8 cellular contexts compared by ENCODE assay signal in the genomic region with DNA sequence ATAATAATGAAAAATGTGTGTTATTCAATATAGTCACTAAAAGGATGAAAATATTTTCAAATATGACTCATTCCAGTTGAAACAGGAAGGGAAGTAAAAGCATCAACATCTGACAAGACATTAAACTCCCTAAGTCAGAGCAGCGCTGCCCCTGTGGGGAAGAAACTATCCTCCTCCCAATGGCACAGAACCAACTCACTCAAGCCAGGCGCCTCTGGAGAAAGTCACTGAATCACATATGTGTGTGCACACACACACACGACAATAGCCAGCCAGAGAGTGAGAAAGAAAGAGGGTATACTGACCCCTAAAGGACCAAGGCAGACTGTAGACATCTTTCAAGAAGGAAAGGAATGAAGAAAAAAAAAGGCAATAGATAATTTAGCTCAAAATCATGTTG.
A peak's percentile ranks its signal among the peaks of the same experiment; 100 is the strongest.
DNase-seq lines count a peak whose midpoint lies in the region; TF ChIP-seq lines count a peak whose summit lies in the region.

No MANE protein-coding gene starts in this region.

- 5% methylated on average over 3 of the region's 3 CpGs for WGBS in SK-N-SH (ENCODE audit: low lambda C conversion rate)

- no peaks in the 10 kb centered on the region for H3K79me2 ChIP-seq in SK-N-SH (ENCODE audit: insufficient read depth)

- H3K27me3 Mint-ChIP-seq in activated T-helper 2 cell treated with anti-CD3 and anti-CD28 coated beads, Interferon-gamma antibody, Interleukin-2, Interleukin-4, amounts not matched to agents 10 μg/mL and 5 μg/mL and 100 μg/mL, durations not matched to agents 14 hours and 24 hours and 36 hours (ENCODE audit: low read depth): peaks cover 3% of the 10 kb centered on the region

- H3K4me3 Mint-ChIP-seq in activated T-helper 2 cell treated with anti-CD3 and anti-CD28 coated beads, Interferon-gamma antibody, Interleukin-2, Interleukin-4, amounts not matched to agents 10 μg/mL and 5 μg/mL and 100 μg/mL, durations not matched to agents 14 hours and 24 hours and 36 hours (ENCODE audit: low read depth): no peak overlapping the region

- CTCF ChIA-PET in SK-N-SH (lab: Yijun Ruan, JAX): interaction anchor here (1.7 kb wide), 1 partner anchor 12 kb away, joined by 4 read pairs; no protein-coding TSS in a partner anchor

- no peak overlapping the region for H3K27ac Mint-ChIP-seq in activated T-helper 2 cell treated with anti-CD3 and anti-CD28 coated beads, Interferon-gamma antibody, Interleukin-2, Interleukin-4, amounts not matched to agents 10 μg/mL and 5 μg/mL and 100 μg/mL, durations not matched to agents 14 hours and 24 hours and 36 hours

- no peaks in the 10 kb centered on the region for H3K36me3 Mint-ChIP-seq in activated T-helper 2 cell treated with anti-CD3 and anti-CD28 coated beads, Interferon-gamma antibody, Interleukin-2, Interleukin-4, amounts not matched to agents 10 μg/mL and 5 μg/mL and 100 μg/mL, durations not matched to agents 14 hours and 24 hours and 36 hours (ENCODE audit: low read depth)

- no peaks in the 10 kb centered on the region for H3K9me2 ChIP-seq in SK-N-SH

- H3K9ac ChIP-seq in SK-N-SH: no peak overlapping the region
- no peak overlapping the region for H3K9ac ChIP-seq in skeletal muscle tissue (ENCODE audit: low read depth in 1 of 3, low read length in 3 of 3)

- peak; percentile 40 to 55; a peak in 1 of 4 replicates for TF ChIP-seq EP300 in SK-N-SH (IDR thresholded peaks at IDR 0.05; ENCODE audit: borderline replicate concordance in 1 of 2, low read depth in 1 of 2, low read length in 1 of 2)

- no peaks in the 10 kb centered on the region for H3K9me3 ChIP-seq in SK-N-SH
- H3K9me3 ChIP-seq in skeletal muscle tissue (ENCODE audit: control insufficient read depth in 3 of 3, low read length in 3 of 3): no peaks in the 10 kb centered on the region

- no peaks in the 10 kb centered on the region for H3K9me3 Mint-ChIP-seq in activated T-helper 2 cell treated with anti-CD3 and anti-CD28 coated beads, Interferon-gamma antibody, Interleukin-2, Interleukin-4, amounts not matched to agents 10 μg/mL and 5 μg/mL and 100 μg/mL, durations not matched to agents 14 hours and 24 hours and 36 hours

- peaks cover 24% of the 10 kb centered on the region for H3F3A ChIP-seq in SK-N-SH (replicated peaks; ENCODE audit: insufficient read depth)

- no peaks in the 10 kb centered on the region for H3K27me3 ChIP-seq in SK-N-SH (ENCODE audit: insufficient read depth)
- no peaks in the 10 kb centered on the region for H3K27me3 ChIP-seq in skeletal muscle tissue (ENCODE audit: control insufficient read depth in 3 of 3, insufficient read depth in 3 of 3, low read length in 3 of 3)

- intact Hi-C loops in activated T-helper 2 cell treated with anti-CD3 and anti-CD28 coated beads, Interferon-gamma antibody, Interleukin-2, Interleukin-4, amounts not matched to agents 10 μg/mL and 5 μg/mL and 100 μg/mL, durations not matched to agents 14 hours and 24 hours and 36 hours (cut with micrococcal nuclease): no loop called here

- TF ChIP-seq RAD21 in SK-N-SH (IDR thresholded peaks at IDR 0.05; ENCODE audit: low read length): peak; percentile 27; the same call in 1 of the 2 replicates

- H2AFZ ChIP-seq in SK-N-SH (ENCODE audit: low read depth): no peak overlapping the region

- no peaks in the 10 kb centered on the region for H3K4me1 Mint-ChIP-seq in activated T-helper 2 cell treated with anti-CD3 and anti-CD28 coated beads, Interferon-gamma antibody, Interleukin-2, Interleukin-4, amounts not matched to agents 10 μg/mL and 5 μg/mL and 100 μg/mL, durations not matched to agents 14 hours and 24 hours and 36 hours (ENCODE audit: low read depth)

- H3K4me3 ChIP-seq in SK-N-SH (ENCODE audit: low read depth in 2 of 2, low read length in 1 of 2) (no peak overlapping the region; a peak in 1 of 4 replicates), skeletal muscle tissue (ENCODE audit: low read length in 3 of 3) (no peak overlapping the region)

- POLR2A ChIA-PET in SK-N-SH (lab: Yijun Ruan, JAX): no interaction called here

- H3K27ac ChIP-seq in SK-N-SH (ENCODE audit: low read depth in 2 of 2, low read length in 1 of 2): peak overlapping the region; percentile 74 to 77; a peak in 3 of 4 replicates
- peak overlapping the region; percentile 62 for H3K27ac ChIP-seq in skeletal muscle tissue (ENCODE audit: low read depth, low read length)

- H3K4me1 ChIP-seq in SK-N-SH (ENCODE audit: control insufficient read depth in 1 of 2, insufficient read depth in 2 of 2, low read depth in 1 of 2, low read length in 1 of 2): peaks cover 0 to 15% of the 10 kb centered on the region in 2 experiments; a peak in 2 of 4 replicates
- peaks cover 6 to 10% (median 7%) of the 10 kb centered on the region in 3 donors for H3K4me1 ChIP-seq in skeletal muscle tissue (ENCODE audit: control insufficient read depth in 3 of 3, insufficient read depth in 3 of 3, low read length in 3 of 3)

- no peaks in the 10 kb centered on the region for H3K36me3 ChIP-seq in SK-N-SH (replicated peaks in 1 of 2; ENCODE audit: control insufficient read depth in 1 of 2, insufficient read depth in 2 of 2, low read length in 1 of 2)
- no peaks in the 10 kb centered on the region for H3K36me3 ChIP-seq in skeletal muscle tissue (ENCODE audit: control insufficient read depth in 3 of 3, insufficient read depth in 3 of 3, low read length in 3 of 3)

- DNase-seq in GOT3 (lab: John Stamatoyannopoulos, UW) (peak; percentile 36), SK-N-SH (no peak), glomerular visceral epithelial cell (ENCODE audit: extremely low spot score) (peak; percentile 90), NCI-H187 treated with DMSO at 0.1 percent for 48 hours (lab: John Stamatoyannopoulos, UW) (no peak), NCI-H2081 treated with DMSO at 0.1 percent for 48 hours (lab: John Stamatoyannopoulos, UW) (no peak)
- DNase-seq in activated T-helper 2 cell treated with anti-CD3 and anti-CD28 coated beads, Interferon-gamma antibody, Interleukin-2, Interleukin-4, amounts not matched to agents 10 μg/mL and 5 μg/mL and 100 μg/mL, durations not matched to agents 14 hours and 24 hours and 36 hours (ENCODE audit: low spot score): no peak
- DNase-seq in activated CD4-positive, CD25-positive, alpha-beta regulatory T cell (lab: John Stamatoyannopoulos, UW): no peak

- H4K20me1 ChIP-seq in SK-N-SH (ENCODE audit: insufficient read depth): no peaks in the 10 kb centered on the region

- TF ChIP-seq CTCF in SK-N-SH (IDR thresholded peaks at IDR 0.05): peak; percentile 53

- H3K4me2 ChIP-seq in SK-N-SH: peak overlapping the region; percentile 51; the same call in 1 of the 2 replicates

TF ChIP-seq in SK-N-SH, 30 proteins besides CTCF, POLR2A, EP300 and RAD21:
- TF ChIP-seq TCF12 (IDR thresholded peaks at IDR 0.05) (peak; percentile 84), ELF1 (IDR thresholded peaks at IDR 0.05) (0 out of 2 replicates have a peak, but pooled peaks have one; percentile 35), MXI1 (IDR thresholded peaks at IDR 0.05; ENCODE audit: low read depth, low read length) (no peak), NFIC (IDR thresholded peaks at IDR 0.05; ENCODE audit: borderline replicate concordance) (peak; percentile 84), MEF2A (IDR thresholded peaks at IDR 0.05; ENCODE audit: borderline replicate concordance, low read depth) (peak; percentile 17; the same call in 1 of the 2 replicates), RCOR1 (IDR thresholded peaks at IDR 0.05; ENCODE audit: low read length) (no peak), JUND (IDR thresholded peaks at IDR 0.05) (peak; percentile 74), RXRA (IDR thresholded peaks at IDR 0.05; ENCODE audit: borderline replicate concordance, low read depth) (no peak; the same call in 1 of the 2 replicates), TAF1 (IDR thresholded peaks at IDR 0.05; ENCODE audit: borderline replicate concordance, low read depth, low read length) (no peak), POLR2AphosphoS5 (IDR thresholded peaks at IDR 0.05; ENCODE audit: low read depth, low read length) (peak; percentile 35; the same call in 1 of the 2 replicates), TEAD4 (IDR thresholded peaks at IDR 0.05; ENCODE audit: borderline replicate concordance, insufficient read depth) (peak; percentile 27; the same call in 1 of the 2 replicates), CHD2 (IDR thresholded peaks at IDR 0.05; ENCODE audit: low read length, partially characterized antibody) (no peak), FOSL2 (IDR thresholded peaks at IDR 0.05; ENCODE audit: borderline replicate concordance, low read depth) (peak; percentile 75; the same call in 1 of the 2 replicates)
- TF ChIP-seq, protein P1, sequence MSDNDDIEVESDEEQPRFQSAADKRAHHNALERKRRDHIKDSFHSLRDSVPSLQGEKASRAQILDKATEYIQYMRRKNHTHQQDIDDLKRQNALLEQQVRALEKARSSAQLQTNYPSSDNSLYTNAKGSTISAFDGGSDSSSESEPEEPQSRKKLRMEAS (IDR thresholded peaks at IDR 0.05; ENCODE audit: low read depth): peak; percentile 28; the same call in 1 of the 2 replicates
- TF ChIP-seq, protein P2, sequence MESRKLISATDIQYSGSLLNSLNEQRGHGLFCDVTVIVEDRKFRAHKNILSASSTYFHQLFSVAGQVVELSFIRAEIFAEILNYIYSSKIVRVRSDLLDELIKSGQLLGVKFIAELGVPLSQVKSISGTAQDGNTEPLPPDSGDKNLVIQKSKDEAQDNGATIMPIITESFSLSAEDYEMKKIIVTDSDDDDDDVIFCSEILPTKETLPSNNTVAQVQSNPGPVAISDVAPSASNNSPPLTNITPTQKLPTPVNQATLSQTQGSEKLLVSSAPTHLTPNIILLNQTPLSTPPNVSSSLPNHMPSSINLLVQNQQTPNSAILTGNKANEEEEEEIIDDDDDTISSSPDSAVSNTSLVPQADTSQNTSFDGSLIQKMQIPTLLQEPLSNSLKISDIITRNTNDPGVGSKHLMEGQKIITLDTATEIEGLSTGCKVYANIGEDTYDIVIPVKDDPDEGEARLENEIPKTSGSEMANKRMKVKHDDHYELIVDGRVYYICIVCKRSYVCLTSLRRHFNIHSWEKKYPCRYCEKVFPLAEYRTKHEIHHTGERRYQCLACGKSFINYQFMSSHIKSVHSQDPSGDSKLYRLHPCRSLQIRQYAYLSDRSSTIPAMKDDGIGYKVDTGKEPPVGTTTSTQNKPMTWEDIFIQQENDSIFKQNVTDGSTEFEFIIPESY (IDR thresholded peaks at IDR 0.05; ENCODE audit: borderline replicate concordance, low read depth): no peak; the same call in 1 of the 2 replicates
- TF ChIP-seq, protein P3, sequence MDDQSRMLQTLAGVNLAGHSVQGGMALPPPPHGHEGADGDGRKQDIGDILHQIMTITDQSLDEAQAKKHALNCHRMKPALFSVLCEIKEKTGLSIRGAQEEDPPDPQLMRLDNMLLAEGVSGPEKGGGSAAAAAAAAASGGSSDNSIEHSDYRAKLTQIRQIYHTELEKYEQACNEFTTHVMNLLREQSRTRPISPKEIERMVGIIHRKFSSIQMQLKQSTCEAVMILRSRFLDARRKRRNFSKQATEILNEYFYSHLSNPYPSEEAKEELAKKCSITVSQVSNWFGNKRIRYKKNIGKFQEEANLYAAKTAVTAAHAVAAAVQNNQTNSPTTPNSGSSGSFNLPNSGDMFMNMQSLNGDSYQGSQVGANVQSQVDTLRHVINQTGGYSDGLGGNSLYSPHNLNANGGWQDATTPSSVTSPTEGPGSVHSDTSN (IDR thresholded peaks at IDR 0.05): peak; percentile 81

Comparison
In these comparisons a context has a peak if more than half of its experiments do, and no peak if none do; other contexts are left out.
1. DNase-seq: peak in GOT3 (single experiment) and glomerular visceral epithelial cell (single experiment); none in SK-N-SH (single experiment), NCI-H187 treated with DMSO at 0.1 percent for 48 hours (single experiment), NCI-H2081 treated with DMSO at 0.1 percent for 48 hours (single experiment), activated T-helper 2 cell treated with anti-CD3 and anti-CD28 coated beads, Interferon-gamma antibody, Interleukin-2, Interleukin-4, amounts not matched to agents 10 μg/mL and 5 μg/mL and 100 μg/mL, durations not matched to agents 14 hours and 24 hours and 36 hours (single experiment) and activated CD4-positive, CD25-positive, alpha-beta regulatory T cell (0 of 4).